Comparison of ENCODE assay signal across 29 cellular contexts in genomic region chr13:111636271-111636670, GRCh38.
"Had no signal": no experiment of that assay in that cellular context is flagged by ENCODE, and none has a peak within 500 bp of the region (broad histone marks: within the 10 kb centered on the region; RNA-seq: fewer than 3 reads in every experiment).

No MANE protein-coding gene starts in this region.

- H3K79me2 ChIP-seq: parathyroid adenoma had no signal

- H3K27me3 ChIP-seq: neutrophil, ovary, right lobe of liver, stomach, thyroid gland, tibial nerve, upper lobe of left lung, vagina had no signal

- H3K36me3 ChIP-seq: neutrophil, ovary, right lobe of liver, sigmoid colon, stomach, thoracic aorta, thyroid gland, tibial nerve, upper lobe of left lung, vagina had no signal

- ATAC-seq: naive thymus-derived CD8-positive, alpha-beta T cell; natural killer cell treated with Interleukin-12 subunit alpha and Interleukin-12 subunit beta and Interleukin-15 and Interleukin-18, amount 100 ng/mL, for 72 hours; psoas muscle; right cardiac atrium; right lobe of liver; stimulated activated effector memory CD8-positive, alpha-beta T cell treated with anti-CD3 and anti-CD28 coated beads, Interleukin-12 subunit alpha, Interleukin-12 subunit beta, amount 100 ng/mL, for 72 hours; stimulated activated naive B cell treated with anti-CD40 and anti-IgM and Interleukin-4, amounts not matched to agents 10 μg/mL and 1 μg/mL and 100 μg/mL, for 72 hours had no signal

- H3K4me3 ChIP-seq: ovary, psoas muscle, right lobe of liver, sigmoid colon, stomach, thoracic aorta, thyroid gland, tibial nerve, upper lobe of left lung, vagina had no signal

- DNase-seq: naive thymus-derived CD8-positive, alpha-beta T cell; nephron progenitor cell; nucleus accumbens; ovary; posterior cingulate gyrus; psoas muscle; right cardiac atrium; small intestine; stimulated activated CD4-positive, alpha-beta T cell treated with anti-CD3 and anti-CD28 coated beads, Interleukin-15, amount 100 ng/mL, for 24 hours; stimulated activated CD4-positive, alpha-beta T cell treated with anti-CD3 and anti-CD28 coated beads, Interleukin-2, amount 100 ng/mL, for 24 hours; stimulated activated CD4-positive, alpha-beta T cell treated with anti-CD3 and anti-CD28 coated beads, Interleukin-2, amount 100 ng/mL, for 48 hours; stimulated activated CD4-positive, alpha-beta T cell treated with anti-CD3 and anti-CD28 coated beads, Interleukin-4, amount 100 ng/mL, for 24 hours; stimulated activated naive B cell treated with anti-CD40 and anti-IgM and Interleukin-4, amounts not matched to agents 10 μg/mL and 1 μg/mL and 100 μg/mL, for 72 hours; stimulated activated naive CD4-positive, alpha-beta T cell treated with Interleukin-2 at 50 U/mL for 16 hours; stomach; thyroid gland; trophoblast cell; upper lobe of left lung had no signal

- H3K4me1 Mint-ChIP-seq: naive thymus-derived CD8-positive, alpha-beta T cell; stimulated activated effector memory CD8-positive, alpha-beta T cell treated with anti-CD3 and anti-CD28 coated beads, Interleukin-12 subunit alpha, Interleukin-12 subunit beta, amount 100 ng/mL, for 72 hours; stimulated activated naive B cell treated with anti-CD40 and anti-IgM and Interleukin-4, amounts not matched to agents 10 μg/mL and 1 μg/mL and 100 μg/mL, for 72 hours had no signal

- H3K27me3 Mint-ChIP-seq: stimulated activated naive B cell treated with anti-CD40 and anti-IgM and Interleukin-4, amounts not matched to agents 10 μg/mL and 1 μg/mL and 100 μg/mL, for 72 hours; stimulated activated naive CD8-positive, alpha-beta T cell treated with anti-CD3 and anti-CD28 coated beads, Interleukin-15, Interleukin-2, amounts not matched to agents 100 ng/mL and 50 ng/mL, for 24 hours had no signal

- H3K36me3 Mint-ChIP-seq: naive thymus-derived CD8-positive, alpha-beta T cell; natural killer cell treated with Interleukin-12 subunit alpha and Interleukin-12 subunit beta and Interleukin-15 and Interleukin-18, amount 100 ng/mL, for 72 hours; stimulated activated effector memory CD8-positive, alpha-beta T cell treated with anti-CD3 and anti-CD28 coated beads, Interleukin-12 subunit alpha, Interleukin-12 subunit beta, amount 100 ng/mL, for 72 hours; stimulated activated naive B cell treated with anti-CD40 and anti-IgM and Interleukin-4, amounts not matched to agents 10 μg/mL and 1 μg/mL and 100 μg/mL, for 72 hours had no signal

- H3K4me1 ChIP-seq: parathyroid adenoma, psoas muscle, right lobe of liver, sigmoid colon, stomach, thyroid gland, tibial nerve, upper lobe of left lung, vagina had no signal

- H3K9me3 Mint-ChIP-seq: naive thymus-derived CD8-positive, alpha-beta T cell; natural killer cell treated with Interleukin-12 subunit alpha and Interleukin-12 subunit beta and Interleukin-15 and Interleukin-18, amount 100 ng/mL, for 72 hours; nephron progenitor cell; stimulated activated effector memory CD8-positive, alpha-beta T cell treated with anti-CD3 and anti-CD28 coated beads, Interleukin-12 subunit alpha, Interleukin-12 subunit beta, amount 100 ng/mL, for 72 hours; stimulated activated naive CD8-positive, alpha-beta T cell treated with anti-CD3 and anti-CD28 coated beads, Interleukin-15, Interleukin-2, amounts not matched to agents 100 ng/mL and 50 ng/mL, for 24 hours had no signal

- H3K27ac ChIP-seq: neutrophil, ovary, parathyroid adenoma, psoas muscle, right lobe of liver, sigmoid colon, stomach, thoracic aorta, thyroid gland, tibial nerve, upper lobe of left lung, vagina had no signal

- H2AFZ ChIP-seq: parathyroid adenoma had no signal

- H3K27ac Mint-ChIP-seq: naive thymus-derived CD8-positive, alpha-beta T cell; natural killer cell treated with Interleukin-12 subunit alpha and Interleukin-12 subunit beta and Interleukin-15 and Interleukin-18, amount 100 ng/mL, for 72 hours; nephron progenitor cell; progenitor cell of endocrine pancreas; stimulated activated effector memory CD8-positive, alpha-beta T cell treated with anti-CD3 and anti-CD28 coated beads, Interleukin-12 subunit alpha, Interleukin-12 subunit beta, amount 100 ng/mL, for 72 hours; stimulated activated naive B cell treated with anti-CD40 and anti-IgM and Interleukin-4, amounts not matched to agents 10 μg/mL and 1 μg/mL and 100 μg/mL, for 72 hours; stimulated activated naive CD8-positive, alpha-beta T cell treated with anti-CD3 and anti-CD28 coated beads, Interleukin-15, Interleukin-2, amounts not matched to agents 100 ng/mL and 50 ng/mL, for 24 hours had no signal

- H3K9me3 ChIP-seq: neutrophil, ovary, psoas muscle, right lobe of liver, sigmoid colon, stomach, thoracic aorta, thyroid gland, tibial nerve, upper lobe of left lung, vagina had no signal

- H3K9ac ChIP-seq: parathyroid adenoma had no signal

- H3K4me3 Mint-ChIP-seq: naive thymus-derived CD8-positive, alpha-beta T cell; natural killer cell treated with Interleukin-12 subunit alpha and Interleukin-12 subunit beta and Interleukin-15 and Interleukin-18, amount 100 ng/mL, for 72 hours; nephron progenitor cell; stimulated activated effector memory CD8-positive, alpha-beta T cell treated with anti-CD3 and anti-CD28 coated beads, Interleukin-12 subunit alpha, Interleukin-12 subunit beta, amount 100 ng/mL, for 72 hours; stimulated activated naive B cell treated with anti-CD40 and anti-IgM and Interleukin-4, amounts not matched to agents 10 μg/mL and 1 μg/mL and 100 μg/mL, for 72 hours; stimulated activated naive CD8-positive, alpha-beta T cell treated with anti-CD3 and anti-CD28 coated beads, Interleukin-15, Interleukin-2, amounts not matched to agents 100 ng/mL and 50 ng/mL, for 24 hours had no signal
